18 cellular contexts compared by ENCODE assay signal in genomic region chr2:11102956-11103860, GRCh38. TPM values are rescaled to one million over a fixed set of nuclear protein-coding genes. Genes with fewer than 3 reads are reported as not detected.
DNase-seq lines count a peak whose midpoint lies in the region; ATAC-seq, FAIRE-seq and TF ChIP-seq lines count a peak whose summit lies in the region.
"Had no signal": no experiment of that assay in that cellular context is flagged by ENCODE, and none has a peak within 500 bp of the region (broad histone marks: within the 10 kb centered on the region; RNA-seq: fewer than 3 reads in every experiment).

No MANE protein-coding gene starts in this region.

- SMC1A ChIA-PET in GM12878 (lab: Charles Lee; ENCODE audit: uncharacterized antibody, unreplicated experiment): interaction anchor here (0.7 kb wide), 1 partner anchor 94 kb away, joined by 3 read pairs; no protein-coding TSS in a partner anchor

- in situ Hi-C loops in GM12878 (cut with MboI): no loop called here

- no TSS peak for BruUV-seq in GM12878 (replicated peaks; lab: Mats Ljungman, UMichigan)

- TF ChIP-seq EP300 in GM12878 (IDR thresholded peaks at IDR 0.05; ENCODE audit: borderline replicate concordance in 1 of 2, control insufficient read depth in 1 of 2, low read depth in 2 of 2, low read length in 2 of 2): no peak

- H3K36me3 ChIP-seq in MM.1S (replicated peaks; ENCODE audit: insufficient read depth, low read length) (no peaks in the 10 kb centered on the region), GM12878 (ENCODE audit: control insufficient read depth in 2 of 2, insufficient read depth in 2 of 2, low read length in 1 of 2) (no peaks in the 10 kb centered on the region), breast epithelium (no peaks in the 10 kb centered on the region)
- H3K36me3 ChIP-seq: sigmoid colon had no signal

- RAD21 ChIA-PET in GM12878 (lab: Charles Lee; ENCODE audit: unreplicated experiment): no interaction called here

- TF ChIP-seq RAD21 in GM12878 (IDR thresholded peaks at IDR 0.05; ENCODE audit: insufficient read depth, low read depth, low read length): no peak

- H4K20me1 ChIP-seq in MM.1S (ENCODE audit: insufficient read depth, low read length) (no peaks in the 10 kb centered on the region), GM12878 (ENCODE audit: control insufficient read depth, insufficient read depth) (no peaks in the 10 kb centered on the region)

- peaks cover 45% of the 10 kb centered on the region for H3K27me3 Mint-ChIP-seq in activated T-helper 2 cell treated with anti-CD3 and anti-CD28 coated beads, Interferon-gamma antibody, Interleukin-2, Interleukin-4, amounts not matched to agents 10 μg/mL and 5 μg/mL and 100 μg/mL, durations not matched to agents 14 hours and 24 hours and 36 hours (ENCODE audit: low read depth)

- no peaks in the 10 kb centered on the region for H3K9me3 ChIP-seq in MM.1S (replicated peaks; ENCODE audit: insufficient read depth, low read length)
- H3K9me3 ChIP-seq in GM12878 (replicated peaks; ENCODE audit: control insufficient read depth, insufficient read depth, low read length): no peaks in the 10 kb centered on the region; the same call in 1 of the 3 replicates
- H3K9me3 ChIP-seq in breast epithelium: no peaks in the 10 kb centered on the region
- H3K9me3 ChIP-seq: sigmoid colon had no signal

- TF ChIP-seq POLR2A in GM12878 (IDR thresholded peaks at IDR 0.05; ENCODE audit: low read depth, low read length): no peak
- TF ChIP-seq POLR2A in breast epithelium (IDR thresholded peaks at IDR 0.05): no peak

- peak; percentile 37 for DNase-seq in activated CD8-positive, alpha-beta memory T cell treated with anti-CD3 and anti-CD28 coated beads, Interleukin-2, amount 50 U/mL, for 48 hours
- DNase-seq in activated CD8-positive, alpha-beta memory T cell treated with anti-CD3 and anti-CD28 coated beads, Interleukin-2, amount 50 U/mL, for 4 hours: no peak
- DNase-seq in MM.1S (peak; percentile 33), GM12878 (ENCODE audit: low read depth, low spot score) (no peak), mucosa of gallbladder (ENCODE audit: low spot score) (no peak), breast epithelium (ENCODE audit: low spot score in 2 of 2) (no peak)
- no peak for DNase-seq in stimulated activated effector memory CD8-positive, alpha-beta T cell treated with anti-CD3 and anti-CD28 coated beads, Interleukin-12 subunit alpha, Interleukin-12 subunit beta, amount 100 ng/mL, for 72 hours (ENCODE audit: low spot score in 2 of 2)
- DNase-seq in activated T-helper 2 cell treated with anti-CD3 and anti-CD28 coated beads, Interferon-gamma antibody, Interleukin-2, Interleukin-4, amounts not matched to agents 10 μg/mL and 5 μg/mL and 100 μg/mL, durations not matched to agents 14 hours and 24 hours and 36 hours (ENCODE audit: low spot score): no peak
- DNase-seq: Calu3; effector CD4-positive, alpha-beta T cell; H9; kidney; NCI-H2029; occipital lobe; sigmoid colon had no signal

- peaks cover 22% of the 10 kb centered on the region for H3F3A ChIP-seq in MM.1S (ENCODE audit: insufficient read depth, low read length)

- H3K9ac ChIP-seq in MM.1S (ENCODE audit: low read length): no peak overlapping the region
- H3K9ac ChIP-seq in GM12878 (ENCODE audit: control insufficient read depth, insufficient read depth, low read length): no peak overlapping the region

- no peaks in the 10 kb centered on the region for H3K79me2 ChIP-seq in MM.1S (ENCODE audit: low read length)
- no peaks in the 10 kb centered on the region for H3K79me2 ChIP-seq in GM12878 (ENCODE audit: control insufficient read depth, insufficient read depth, low read length)

- H3K4me3 ChIP-seq in MM.1S (ENCODE audit: low read length) (no peak overlapping the region), GM12878 (no peak overlapping the region), breast epithelium (no peak overlapping the region)
- H3K4me3 ChIP-seq: sigmoid colon had no signal

- H3K9me3 Mint-ChIP-seq in stimulated activated effector memory CD8-positive, alpha-beta T cell treated with anti-CD3 and anti-CD28 coated beads, Interleukin-12 subunit alpha, Interleukin-12 subunit beta, amount 100 ng/mL, for 72 hours: no peaks in the 10 kb centered on the region
- H3K9me3 Mint-ChIP-seq in activated T-helper 2 cell treated with anti-CD3 and anti-CD28 coated beads, Interferon-gamma antibody, Interleukin-2, Interleukin-4, amounts not matched to agents 10 μg/mL and 5 μg/mL and 100 μg/mL, durations not matched to agents 14 hours and 24 hours and 36 hours: peaks cover 7% of the 10 kb centered on the region
- H3K9me3 Mint-ChIP-seq: H9, WTC11 had no signal

- CTCF ChIA-PET in GM12878 (lab: Yijun Ruan, JAX): interaction anchor here (0.9 kb wide), 1 partner anchor 30 kb away, joined by 4 read pairs; a partner anchor contains a TSS

- POLR2A ChIA-PET in GM12878 (lab: Charles Lee): no interaction called here

- H3K27me3 ChIP-seq in MM.1S (replicated peaks; ENCODE audit: insufficient read depth, low read length) (no peaks in the 10 kb centered on the region), GM12878 (replicated peaks in 1 of 2; ENCODE audit: control insufficient read depth in 2 of 2, insufficient read depth in 2 of 2, low read length in 1 of 2) (peaks cover 0 to 4% of the 10 kb centered on the region in 2 experiments; a peak in 1 of 4 replicates), breast epithelium (no peaks in the 10 kb centered on the region)

- H3K4me2 ChIP-seq in MM.1S (ENCODE audit: low read depth, low read length) (peak overlapping the region; percentile 28; the same call in 1 of the 2 replicates), GM12878 (ENCODE audit: control insufficient read depth, insufficient read depth) (peak overlapping the region; percentile 69)

- intact Hi-C loops in GM12878 (cut with micrococcal nuclease; ENCODE audit: unreplicated experiment): no loop called here
- intact Hi-C loops in activated T-helper 2 cell treated with anti-CD3 and anti-CD28 coated beads, Interferon-gamma antibody, Interleukin-2, Interleukin-4, amounts not matched to agents 10 μg/mL and 5 μg/mL and 100 μg/mL, durations not matched to agents 14 hours and 24 hours and 36 hours (cut with micrococcal nuclease): no loop called here
- intact Hi-C loops in breast epithelium (cut with DNase I; ENCODE audit: low total_unique reads): no loop called here

- no peak overlapping the region for H3K27ac Mint-ChIP-seq in stimulated activated effector memory CD8-positive, alpha-beta T cell treated with anti-CD3 and anti-CD28 coated beads, Interleukin-12 subunit alpha, Interleukin-12 subunit beta, amount 100 ng/mL, for 72 hours
- H3K27ac Mint-ChIP-seq in activated T-helper 2 cell treated with anti-CD3 and anti-CD28 coated beads, Interferon-gamma antibody, Interleukin-2, Interleukin-4, amounts not matched to agents 10 μg/mL and 5 μg/mL and 100 μg/mL, durations not matched to agents 14 hours and 24 hours and 36 hours: no peak overlapping the region
- H3K27ac Mint-ChIP-seq: mesothelial cell of epicardium, WTC11 had no signal

- ATAC-seq in GM12878: no peak; the same call in 2 of the 3 replicates
- no peak for ATAC-seq in stimulated activated effector memory CD8-positive, alpha-beta T cell treated with anti-CD3 and anti-CD28 coated beads, Interleukin-12 subunit alpha, Interleukin-12 subunit beta, amount 100 ng/mL, for 72 hours
- ATAC-seq: WTC11 had no signal

- H3K36me3 Mint-ChIP-seq in stimulated activated effector memory CD8-positive, alpha-beta T cell treated with anti-CD3 and anti-CD28 coated beads, Interleukin-12 subunit alpha, Interleukin-12 subunit beta, amount 100 ng/mL, for 72 hours: no peaks in the 10 kb centered on the region
- H3K36me3 Mint-ChIP-seq in activated T-helper 2 cell treated with anti-CD3 and anti-CD28 coated beads, Interferon-gamma antibody, Interleukin-2, Interleukin-4, amounts not matched to agents 10 μg/mL and 5 μg/mL and 100 μg/mL, durations not matched to agents 14 hours and 24 hours and 36 hours (ENCODE audit: low read depth): peaks cover 6% of the 10 kb centered on the region
- H3K36me3 Mint-ChIP-seq: mesothelial cell of epicardium, WTC11 had no signal

- peak overlapping the region; percentile 27 for H3K4me3 Mint-ChIP-seq in stimulated activated effector memory CD8-positive, alpha-beta T cell treated with anti-CD3 and anti-CD28 coated beads, Interleukin-12 subunit alpha, Interleukin-12 subunit beta, amount 100 ng/mL, for 72 hours
- no peak overlapping the region for H3K4me3 Mint-ChIP-seq in activated T-helper 2 cell treated with anti-CD3 and anti-CD28 coated beads, Interferon-gamma antibody, Interleukin-2, Interleukin-4, amounts not matched to agents 10 μg/mL and 5 μg/mL and 100 μg/mL, durations not matched to agents 14 hours and 24 hours and 36 hours (ENCODE audit: low read depth)
- H3K4me3 Mint-ChIP-seq: H9, mesothelial cell of epicardium, WTC11 had no signal

- TF ChIP-seq CTCF in MM.1S (IDR thresholded peaks at IDR 0.05; ENCODE audit: low read length): no peak
- no peak for TF ChIP-seq CTCF in GM12878 (IDR thresholded peaks at IDR 0.05 in 2 of 3, conservative IDR thresholded peaks at IDR 0.05 in 1 of 3; ENCODE audit: control insufficient read depth in 2 of 3, extremely low read depth in 1 of 3, insufficient read depth in 1 of 3, low read depth in 3 of 3, low read length in 3 of 3)
- no peak for TF ChIP-seq CTCF in breast epithelium (IDR thresholded peaks at IDR 0.05)

- H3K4me1 Mint-ChIP-seq in stimulated activated effector memory CD8-positive, alpha-beta T cell treated with anti-CD3 and anti-CD28 coated beads, Interleukin-12 subunit alpha, Interleukin-12 subunit beta, amount 100 ng/mL, for 72 hours: peaks cover 34% of the 10 kb centered on the region
- H3K4me1 Mint-ChIP-seq in activated T-helper 2 cell treated with anti-CD3 and anti-CD28 coated beads, Interferon-gamma antibody, Interleukin-2, Interleukin-4, amounts not matched to agents 10 μg/mL and 5 μg/mL and 100 μg/mL, durations not matched to agents 14 hours and 24 hours and 36 hours (ENCODE audit: low read depth): peaks cover 26% of the 10 kb centered on the region
- H3K4me1 Mint-ChIP-seq: H9, mesothelial cell of epicardium, WTC11 had no signal

- 0 out of 2 replicates have a peak overlapping the region, but pooled peaks have one; percentile 25 for H2AFZ ChIP-seq in MM.1S (ENCODE audit: low read length)
- no peak overlapping the region for H2AFZ ChIP-seq in GM12878 (ENCODE audit: control insufficient read depth, low read depth, low read length)

- H3K9me2 ChIP-seq in MM.1S (replicated peaks; ENCODE audit: insufficient read depth, low read length): no peaks in the 10 kb centered on the region

- peaks cover 30% of the 10 kb centered on the region for H3K4me1 ChIP-seq in MM.1S (ENCODE audit: low read length)
- peaks cover 20% of the 10 kb centered on the region for H3K4me1 ChIP-seq in GM12878 (ENCODE audit: control insufficient read depth, insufficient read depth, low read length)
- H3K4me1 ChIP-seq in breast epithelium: no peaks in the 10 kb centered on the region
- H3K4me1 ChIP-seq: sigmoid colon had no signal

- H3K27ac ChIP-seq in MM.1S (ENCODE audit: low read length) (peak overlapping the region; percentile 66; the same call in 1 of the 2 replicates), GM12878 (ENCODE audit: control insufficient read depth, insufficient read depth) (no peak overlapping the region), breast epithelium (no peak overlapping the region)
- H3K27ac ChIP-seq: sigmoid colon had no signal

- 72% methylated on average over 25 of the region's 25 CpGs for WGBS in GM12878 (ENCODE audit: insufficient coverage, insufficient replicate concordance, low lambda C conversion rate, missing lambda C conversion rate)

- no peak for FAIRE-seq in GM12878 (lab: Jason Lieb, UNC)
- FAIRE-seq: bronchial epithelial cell, kidney had no signal

RNA-seq across cellular contexts. Expression of gene SLC66A3, which starts 52.1 kb away (rescaled TPM):
- total RNA-seq in GM12878 (2013; cell fraction: nucleolus; rRNA removed): 6.0 and 7.4 TPM in 2 replicates
- 7.7 and 9.5 TPM in 2 replicates for total RNA-seq in GM12878 (2014; rRNA removed)
- 6.0 and 6.2 TPM in 2 replicates for total RNA-seq in GM12878 (2014; rRNA removed; fragmentation: Illumina TruSeq; extraction: Trizol)
- 6.5 and 7.8 TPM in 2 replicates for total RNA-seq in GM12878 (2021)
- 4.7 TPM for polyA plus RNA-seq in GM12878 (2011; ENCODE audit: low read depth)
- 4.3 and 4.8 TPM in 2 replicates for polyA plus RNA-seq in GM12878 (2011; rRNA removed)
- 3.3 and 4.6 TPM in 2 replicates for polyA plus RNA-seq in GM12878 (2011; cell fraction: cytosol; rRNA removed)
- polyA plus RNA-seq in GM12878 (2011; cell fraction: nucleus; rRNA removed): 2.2 TPM in 2 replicates
- 6.4 and 8.3 TPM in 2 replicates for polyA plus RNA-seq in GM12878 (2012)
- polyA plus RNA-seq in GM12878 (2014; fragmentation: Illumina TruSeq; extraction: Trizol): 4.9 and 15.1 TPM in 2 replicates
- polyA plus RNA-seq in GM12878 (2014; fragmentation: Nextera tagmentation; extraction: Ambion mirVana): 1 to 10 TPM; 1.4 to 3.5 TPM
- polyA plus RNA-seq in GM12878 (2014; rRNA removed): 9.8 and 14.2 TPM in 2 replicates
- polyA plus RNA-seq in GM12878 (2016; fragmentation: Nextera tagmentation; extraction: Ambion mirVana): 10 to 100 TPM; 12.5 to 12.7 TPM
- 4.3 and 5.9 TPM in 2 replicates for polyA minus RNA-seq in GM12878 (2011; rRNA and poly(A)+ RNA removed)
- polyA minus RNA-seq in GM12878 (2011; cell fraction: cytosol; rRNA and poly(A)+ RNA removed): 3.1 TPM in 1 of 2 replicates, not detected in the other
- 1.2 and 1.3 TPM in 2 replicates for polyA minus RNA-seq in GM12878 (2011; cell fraction: nucleus; rRNA and poly(A)+ RNA removed)
- total RNA-seq in mucosa of gallbladder: 26.6 TPM
- total RNA-seq in activated T-helper 2 cell treated with anti-CD3 and anti-CD28 coated beads, Interferon-gamma antibody, Interleukin-2, Interleukin-4, amounts not matched to agents 10 μg/mL and 5 μg/mL and 100 μg/mL, durations not matched to agents 14 hours and 24 hours and 36 hours: 10.0 and 10.3 TPM in 2 replicates
- 100 to 1,000 TPM in 1 of 3 donors, 10 to 100 TPM in 2; 47.6 to 111 (median 62.6) TPM for total RNA-seq in breast epithelium

Comparison
In these comparisons a context has a peak if more than half of its experiments do, and no peak if none do; other contexts are left out.
1. DNase-seq: peak in activated CD8-positive, alpha-beta memory T cell treated with anti-CD3 and anti-CD28 coated beads, Interleukin-2, amount 50 U/mL, for 48 hours (single experiment) and MM.1S (single experiment); none in activated CD8-positive, alpha-beta memory T cell treated with anti-CD3 and anti-CD28 coated beads, Interleukin-2, amount 50 U/mL, for 4 hours (single experiment), GM12878 (single experiment), stimulated activated effector memory CD8-positive, alpha-beta T cell treated with anti-CD3 and anti-CD28 coated beads, Interleukin-12 subunit alpha, Interleukin-12 subunit beta, amount 100 ng/mL, for 72 hours (0 of 2), mucosa of gallbladder (single experiment), activated T-helper 2 cell treated with anti-CD3 and anti-CD28 coated beads, Interferon-gamma antibody, Interleukin-2, Interleukin-4, amounts not matched to agents 10 μg/mL and 5 μg/mL and 100 μg/mL, durations not matched to agents 14 hours and 24 hours and 36 hours (single experiment) and breast epithelium (0 of 2).